11 cellular contexts compared by ENCODE assay signal in genomic region chr10:78634389-78634815, GRCh38.
DNase-seq lines count a peak whose midpoint lies in the region; ATAC-seq and TF ChIP-seq lines count a peak whose summit lies in the region.
"Had no signal": no experiment of that assay in that cellular context is flagged by ENCODE, and none has a peak within 500 bp of the region (broad histone marks: within the 10 kb centered on the region; RNA-seq: fewer than 3 reads in every experiment).

No MANE protein-coding gene starts in this region.

- H3K27ac Mint-ChIP-seq in endodermal cell (no peak overlapping the region), osteocyte (ENCODE audit: unreplicated experiment) (no peak overlapping the region)
- H3K27ac Mint-ChIP-seq in naive thymus-derived CD8-positive, alpha-beta T cell: no peak overlapping the region
- H3K27ac Mint-ChIP-seq: activated B cell treated with CpG ODN at 0.5 μM for 24 hours had no signal

- peak overlapping the region; percentile 71 for H4K91ac ChIP-seq in trophoblast cell (ENCODE audit: low read depth, low read length)

- H3K4me1 Mint-ChIP-seq in endodermal cell (peaks cover 5% of the 10 kb centered on the region), osteocyte (ENCODE audit: unreplicated experiment) (peaks cover 32% of the 10 kb centered on the region)
- H3K4me1 Mint-ChIP-seq in naive thymus-derived CD8-positive, alpha-beta T cell: peaks cover 0 to 4% (median 0%) of the 10 kb centered on the region in 4 donors
- H3K4me1 Mint-ChIP-seq: activated B cell treated with CpG ODN at 0.5 μM for 24 hours had no signal

- no peak overlapping the region for H3K23ac ChIP-seq in trophoblast cell (ENCODE audit: low read length)

- H3K9me3 ChIP-seq in endodermal cell (ENCODE audit: control insufficient read depth, low read length): no peaks in the 10 kb centered on the region
- no peaks in the 10 kb centered on the region for H3K9me3 ChIP-seq in trophoblast cell (ENCODE audit: insufficient read depth, low read depth, low read length)

- no peak overlapping the region for H4K8ac ChIP-seq in trophoblast cell (ENCODE audit: low read depth, low read length)

- H3K4me1 ChIP-seq in endodermal cell (ENCODE audit: control insufficient read depth, insufficient read depth, low read length): peaks cover 6% of the 10 kb centered on the region
- H3K4me1 ChIP-seq in trophoblast cell (ENCODE audit: control insufficient read depth in 1 of 2, insufficient read depth in 2 of 2, low read length in 2 of 2): peaks cover 19 to 22% of the 10 kb centered on the region in 2 experiments

- ATAC-seq in GM18511 (IDR thresholded peaks at IDR 0.05; ENCODE audit: unreplicated experiment) (peak; percentile 59), HG03442 (IDR thresholded peaks at IDR 0.05; ENCODE audit: unreplicated experiment) (peak; percentile 45), GM18519 (IDR thresholded peaks at IDR 0.05; ENCODE audit: low FRiP score, unreplicated experiment) (no peak)
- no peak for ATAC-seq in naive thymus-derived CD8-positive, alpha-beta T cell

- H3K4me3 ChIP-seq in endodermal cell (ENCODE audit: low read length) (no peak overlapping the region), trophoblast cell (ENCODE audit: low read depth, low read length) (no peak overlapping the region)

- no peak overlapping the region for H3K14ac ChIP-seq in trophoblast cell (ENCODE audit: low read length)

- H3K9me3 Mint-ChIP-seq in endodermal cell (no peaks in the 10 kb centered on the region), osteocyte (ENCODE audit: unreplicated experiment) (no peaks in the 10 kb centered on the region)
- no peaks in the 10 kb centered on the region for H3K9me3 Mint-ChIP-seq in naive thymus-derived CD8-positive, alpha-beta T cell
- H3K9me3 Mint-ChIP-seq: activated B cell treated with CpG ODN at 0.5 μM for 24 hours had no signal

- H2BK5ac ChIP-seq in trophoblast cell (ENCODE audit: low read depth, low read length, poor library complexity): peak overlapping the region; percentile 81

- H3K27ac ChIP-seq in endodermal cell (ENCODE audit: low read depth, low read length) (no peak overlapping the region), trophoblast cell (ENCODE audit: low read depth, low read length) (peak overlapping the region; percentile 98)

- H3K4me3 Mint-ChIP-seq in endodermal cell: no peak overlapping the region
- H3K4me3 Mint-ChIP-seq in osteocyte (ENCODE audit: unreplicated experiment): no peak overlapping the region
- no peak overlapping the region for H3K4me3 Mint-ChIP-seq in naive thymus-derived CD8-positive, alpha-beta T cell
- H3K4me3 Mint-ChIP-seq: activated B cell treated with CpG ODN at 0.5 μM for 24 hours had no signal

- 64 to 69% methylated on average over 1 to 2 of the region's 2 CpGs for WGBS in endodermal cell (ENCODE audit: insufficient coverage in 1 of 2, insufficient read length in 1 of 2), 2 experiments
- no CpG with 5 or more reads among the region's 2 CpGs for WGBS in trophoblast cell (ENCODE audit: extremely low coverage, insufficient coverage, insufficient read length)

- H2AK5ac ChIP-seq in trophoblast cell (ENCODE audit: low read length): no peak overlapping the region

- H2BK12ac ChIP-seq in trophoblast cell (ENCODE audit: low read length): no peak overlapping the region

- H3K27me3 ChIP-seq in endodermal cell (ENCODE audit: control insufficient read depth, insufficient read depth, low read length, poor library complexity, severe bottlenecking): no peaks in the 10 kb centered on the region
- H3K27me3 ChIP-seq in trophoblast cell (ENCODE audit: insufficient read depth, low read length): no peaks in the 10 kb centered on the region

- peak overlapping the region; percentile 55 for H2BK120ac ChIP-seq in trophoblast cell (ENCODE audit: insufficient read depth, low read length, poor library complexity)

- H3K9ac ChIP-seq in endodermal cell (ENCODE audit: extremely low read depth, low read length, poor library complexity, severe bottlenecking) (no peak overlapping the region), trophoblast cell (ENCODE audit: low read length) (no peak overlapping the region)

- H3K79me1 ChIP-seq in trophoblast cell (ENCODE audit: low read length): peaks cover 31% of the 10 kb centered on the region

- no peak for TF ChIP-seq CTCF in endodermal cell (conservative IDR thresholded peaks at IDR 0.05)
- TF ChIP-seq CTCF in osteocyte (IDR thresholded peaks at IDR 0.05): no peak

- no peak overlapping the region for H2AFZ ChIP-seq in trophoblast cell (ENCODE audit: insufficient read depth, low read length, poor library complexity)

- no peaks in the 10 kb centered on the region for H3K36me3 Mint-ChIP-seq in endodermal cell (ENCODE audit: low read depth)
- no peaks in the 10 kb centered on the region for H3K36me3 Mint-ChIP-seq in osteocyte (ENCODE audit: unreplicated experiment)
- no peaks in the 10 kb centered on the region for H3K36me3 Mint-ChIP-seq in naive thymus-derived CD8-positive, alpha-beta T cell

- H3K4me2 ChIP-seq in trophoblast cell (ENCODE audit: low read length): peak overlapping the region; percentile 39

- H3K4ac ChIP-seq in trophoblast cell (ENCODE audit: low read depth, low read length): no peak overlapping the region

- H3K27me3 Mint-ChIP-seq in endodermal cell (ENCODE audit: insufficient read depth) (peaks cover 4% of the 10 kb centered on the region), osteocyte (ENCODE audit: unreplicated experiment) (peaks cover 31% of the 10 kb centered on the region)
- peaks cover 0 to 8% (median 2%) of the 10 kb centered on the region in 5 donors for H3K27me3 Mint-ChIP-seq in naive thymus-derived CD8-positive, alpha-beta T cell

- no peak overlapping the region for H4K12ac ChIP-seq in trophoblast cell (ENCODE audit: low read depth, low read length)

- POLR2A ChIA-PET in naive thymus-derived CD8-positive, alpha-beta T cell (lab: Charles Lee): no interaction called here

- DNase-seq in endodermal cell (peak; percentile 82), trophoblast cell (peak; percentile 72 to 73), osteocyte (ENCODE audit: extremely low spot score, unreplicated experiment) (no peak), amygdala (lab: John Stamatoyannopoulos, UW) (no peak)
- no peak for DNase-seq in naive thymus-derived CD8-positive, alpha-beta T cell
- DNase-seq: activated B cell treated with CpG ODN at 0.5 μM for 24 hours; NCI-H2029; stimulated activated CD4-positive, alpha-beta T cell treated with anti-CD3 and anti-CD28 coated beads, Interleukin-1b, Interleukin-23, amount 100 ng/mL, for 48 hours had no signal

- H3K36me3 ChIP-seq in endodermal cell (ENCODE audit: control insufficient read depth, insufficient read depth, low read length): no peaks in the 10 kb centered on the region
- H3K36me3 ChIP-seq in trophoblast cell (ENCODE audit: control insufficient read depth in 1 of 2, insufficient read depth in 2 of 2, low read length in 2 of 2): no peaks in the 10 kb centered on the region

- peaks cover 3% of the 10 kb centered on the region for H3K79me2 ChIP-seq in trophoblast cell (ENCODE audit: control insufficient read depth, insufficient read depth, low read length, poor library complexity)

- no peak overlapping the region for H3K18ac ChIP-seq in trophoblast cell (ENCODE audit: low read length)

Comparison
In these comparisons a context has a peak if more than half of its experiments do, and no peak if none do; other contexts are left out.
1. ATAC-seq: peak in GM18511 (single experiment) and HG03442 (single experiment); none in naive thymus-derived CD8-positive, alpha-beta T cell (0 of 2) and GM18519 (single experiment).
2. DNase-seq: peak in endodermal cell (single experiment) and trophoblast cell (2 of 2); none in osteocyte (single experiment), naive thymus-derived CD8-positive, alpha-beta T cell (0 of 10) and amygdala (0 of 56).